9 cellular contexts compared by ENCODE assay signal in the genomic region with DNA sequence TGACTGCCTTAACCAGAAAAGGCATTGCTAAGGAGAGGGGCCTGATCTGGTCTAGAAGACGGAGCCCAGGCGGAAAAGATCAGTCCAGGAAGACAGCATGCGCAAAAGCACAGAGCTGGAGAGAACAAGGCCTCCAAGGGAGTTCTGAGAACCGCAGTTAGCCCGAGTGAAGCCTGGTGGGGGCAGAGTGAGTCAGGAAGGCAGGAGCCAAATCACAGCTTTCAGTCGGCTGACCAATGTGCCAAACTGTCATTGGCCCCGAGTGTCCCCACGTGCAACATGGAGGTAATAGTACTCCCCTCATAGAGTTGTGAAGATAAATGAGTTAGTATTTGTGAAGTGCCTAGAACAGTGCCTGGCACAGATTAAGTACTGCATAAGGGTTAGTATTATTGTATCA. TPM values are rescaled to one million over a fixed set of nuclear protein-coding genes. Genes with fewer than 3 reads are reported as not detected.
DNase-seq lines count a peak whose midpoint lies in the region; ATAC-seq and TF ChIP-seq lines count a peak whose summit lies in the region.
"Had no signal": no experiment of that assay in that cellular context is flagged by ENCODE, and none has a peak within 500 bp of the region (broad histone marks: within the 10 kb centered on the region; RNA-seq: fewer than 3 reads in every experiment).

No MANE protein-coding gene starts in this region.

- H3K9me3 ChIP-seq in AG04450 (ENCODE audit: control insufficient read depth, insufficient read depth, low read length) (no peaks in the 10 kb centered on the region; the same call in 1 of the 2 replicates), HUES64 (ENCODE audit: insufficient read depth, low read depth, low read length) (no peaks in the 10 kb centered on the region)
- H3K9me3 ChIP-seq in effector memory CD4-positive, alpha-beta T cell (ENCODE audit: control insufficient read depth, low read length): no peaks in the 10 kb centered on the region

- peak overlapping the region; percentile 63 to 79 for H3K27ac Mint-ChIP-seq in natural killer cell treated with Interleukin-12 subunit alpha and Interleukin-12 subunit beta and Interleukin-15 and Interleukin-18, amount 100 ng/mL, for 72 hours

- H3K27ac ChIP-seq in AG04450 (ENCODE audit: low read depth, low read length): peak overlapping the region; percentile 66
- no peak overlapping the region; the same call in 1 of the 2 replicates for H3K27ac ChIP-seq in HUES64 (ENCODE audit: low read depth, low read length)
- no peak overlapping the region for H3K27ac ChIP-seq in effector memory CD4-positive, alpha-beta T cell (ENCODE audit: insufficient read depth, low read length, poor library complexity, severe bottlenecking)

- H3K36me3 ChIP-seq in HUES64 (ENCODE audit: insufficient read depth, low read length): no peaks in the 10 kb centered on the region
- no peaks in the 10 kb centered on the region for H3K36me3 ChIP-seq in effector memory CD4-positive, alpha-beta T cell (ENCODE audit: control insufficient read depth, insufficient read depth, low read length)

- peaks cover 18% of the 10 kb centered on the region for H3K4me1 ChIP-seq in HUES64 (ENCODE audit: insufficient read depth, low read length)
- peaks cover 6% of the 10 kb centered on the region for H3K4me1 ChIP-seq in effector memory CD4-positive, alpha-beta T cell (ENCODE audit: control insufficient read depth, insufficient read depth, low read length, poor library complexity, severe bottlenecking)

- H3K9me3 Mint-ChIP-seq in natural killer cell treated with Interleukin-12 subunit alpha and Interleukin-12 subunit beta and Interleukin-15 and Interleukin-18, amount 100 ng/mL, for 72 hours: peaks cover 4% of the 10 kb centered on the region

- H3K4me1 Mint-ChIP-seq in natural killer cell treated with Interleukin-12 subunit alpha and Interleukin-12 subunit beta and Interleukin-15 and Interleukin-18, amount 100 ng/mL, for 72 hours (ENCODE audit: low read depth in 2 of 2): peaks cover 44 to 59% of the 10 kb centered on the region in 2 donors

- H3K27me3 ChIP-seq in AG04450 (ENCODE audit: control insufficient read depth, insufficient read depth, low read length) (no peaks in the 10 kb centered on the region), HUES64 (ENCODE audit: insufficient read depth, low read length) (peaks cover 11% of the 10 kb centered on the region; the same call in 1 of the 2 replicates)
- H3K27me3 ChIP-seq in effector memory CD4-positive, alpha-beta T cell (replicated peaks; ENCODE audit: control insufficient read depth, insufficient read depth, low read length, poor library complexity, severe bottlenecking): no peaks in the 10 kb centered on the region

- TF ChIP-seq CTCF in AG04450 (IDR thresholded peaks at IDR 0.05; ENCODE audit: low read depth, low read length) (no peak), fibroblast of mammary gland (conservative IDR thresholded peaks at IDR 0.05; ENCODE audit: control insufficient read depth, insufficient read depth, low read depth, low read length) (no peak)

- H3K36me3 Mint-ChIP-seq in natural killer cell treated with Interleukin-12 subunit alpha and Interleukin-12 subunit beta and Interleukin-15 and Interleukin-18, amount 100 ng/mL, for 72 hours: no peaks in the 10 kb centered on the region

- DNase-seq in AG04450 (ENCODE audit: low read depth, low spot score): no peak
- DNase-seq in fibroblast of mammary gland (ENCODE audit: low read depth): peak; percentile 86
- no peak for DNase-seq in natural killer cell treated with Interleukin-12 subunit alpha and Interleukin-12 subunit beta and Interleukin-15 and Interleukin-18, amount 100 ng/mL, for 72 hours (ENCODE audit: low spot score)
- DNase-seq in effector memory CD4-positive, alpha-beta T cell: no peak
- DNase-seq in amniotic stem cell (lab: John Stamatoyannopoulos, UW): no peak
- DNase-seq: DND-41 had no signal

- POLR2A ChIA-PET in AG04450 (lab: Yijun Ruan, JAX): no interaction called here

- ATAC-seq in natural killer cell treated with Interleukin-12 subunit alpha and Interleukin-12 subunit beta and Interleukin-15 and Interleukin-18, amount 100 ng/mL, for 72 hours: no peak
- no peak for ATAC-seq in HG03565 (IDR thresholded peaks at IDR 0.05; ENCODE audit: unreplicated experiment)
- ATAC-seq in HG03139 (IDR thresholded peaks at IDR 0.05; ENCODE audit: unreplicated experiment): no peak

- H3K4me3 Mint-ChIP-seq in natural killer cell treated with Interleukin-12 subunit alpha and Interleukin-12 subunit beta and Interleukin-15 and Interleukin-18, amount 100 ng/mL, for 72 hours: peak overlapping the region; percentile 77

- CTCF ChIA-PET in AG04450 (lab: Charles Lee): interaction anchor here (0.6 to 2.7 kb wide), 9 partner anchors 10 to 505 kb away, joined by 3 to 10 read pairs (median 5); no protein-coding TSS in a partner anchor

- H3K27me3 Mint-ChIP-seq in natural killer cell treated with Interleukin-12 subunit alpha and Interleukin-12 subunit beta and Interleukin-15 and Interleukin-18, amount 100 ng/mL, for 72 hours: no peaks in the 10 kb centered on the region

- H3K4me3 ChIP-seq in AG04450 (ENCODE audit: low read depth, low read length): no peak overlapping the region
- peak overlapping the region; percentile 74 for H3K4me3 ChIP-seq in HUES64 (ENCODE audit: low read length)
- H3K4me3 ChIP-seq in fibroblast of mammary gland (ENCODE audit: control insufficient read depth, low read depth, low read length): no peak overlapping the region
- H3K4me3 ChIP-seq in effector memory CD4-positive, alpha-beta T cell (ENCODE audit: insufficient read depth, low read depth, low read length, poor library complexity, severe bottlenecking): no peak overlapping the region

- H3K9ac ChIP-seq in HUES64 (ENCODE audit: low read depth, low read length): peak overlapping the region; percentile 90; the same call in 1 of the 2 replicates

- WGBS in HUES64: 57% methylated on average over 8 of the region's 8 CpGs

RNA-seq across cellular contexts. Expression of a gene that starts 1.2 kb away (rescaled TPM):
- 2.3 and 4.0 TPM in 2 replicates for polyA plus RNA-seq in AG04450 (2011; rRNA removed)
- polyA minus RNA-seq in AG04450 (2011; rRNA and poly(A)+ RNA removed): 3.0 and 3.2 TPM in 2 replicates
- 12.7 TPM for polyA plus RNA-seq in HUES64 (2013, experiment 1 of 2)
- 13.5 TPM for polyA plus RNA-seq in HUES64 (2013, experiment 2 of 2)
- total RNA-seq in natural killer cell treated with Interleukin-12 subunit alpha and Interleukin-12 subunit beta and Interleukin-15 and Interleukin-18, amount 100 ng/mL, for 72 hours: 1 to 10 TPM; 2.9 to 9.2 TPM
